19 cellular contexts compared by ENCODE assay signal in genomic region chr10:121833387-121833786, GRCh38.
"Had no signal": no experiment of that assay in that cellular context is flagged by ENCODE, and none has a peak within 500 bp of the region (broad histone marks: within the 10 kb centered on the region; RNA-seq: fewer than 3 reads in every experiment).

No MANE protein-coding gene starts in this region.

- H3K27me3 ChIP-seq: adrenal gland, body of pancreas had no signal

- H3K4me1 Mint-ChIP-seq: central memory CD8-positive, alpha-beta T cell; T-cell had no signal

- DNase-seq: activated CD4-positive, alpha-beta T cell treated with anti-CD3 and anti-CD28 coated beads for 4 hours; activated CD8-positive, alpha-beta memory T cell treated with anti-CD3 and anti-CD28 coated beads, Interleukin-2, amount 50 U/mL, for 4 hours; activated CD8-positive, alpha-beta T cell treated with anti-CD3 and anti-CD28 coated beads for 36 hours; activated naive CD4-positive, alpha-beta T cell treated with anti-CD3 and anti-CD28 coated beads, Interleukin-2, amount 50 U/mL, for 16 hours; activated naive CD8-positive, alpha-beta T cell treated with anti-CD3 and anti-CD28 coated beads, Interleukin-2, amount 10 ng/mL, durations not matched to agents 7 days and 5 days; adrenal gland; aorta; body of pancreas; NCI-H1105 treated with DMSO at 0.1 percent for 48 hours; NCI-H1436 treated with DMSO at 0.1 percent for 48 hours; NCI-H187; NCI-H2081; NCI-H446; PC-9; T-cell; WERI-Rb-1 had no signal

- H3K4me3 ChIP-seq: adrenal gland, body of pancreas, PC-9, SK-N-MC had no signal

- H2AFZ ChIP-seq: PC-9 had no signal

- H3K4me3 Mint-ChIP-seq: activated CD8-positive, alpha-beta T cell treated with anti-CD3 and anti-CD28 coated beads for 36 hours; activated naive CD8-positive, alpha-beta T cell treated with anti-CD3 and anti-CD28 coated beads, Interleukin-2, amount 10 ng/mL, durations not matched to agents 7 days and 5 days; central memory CD8-positive, alpha-beta T cell; T-cell had no signal

- H3K27ac Mint-ChIP-seq: activated CD8-positive, alpha-beta T cell treated with anti-CD3 and anti-CD28 coated beads for 36 hours; activated naive CD8-positive, alpha-beta T cell treated with anti-CD3 and anti-CD28 coated beads, Interleukin-2, amount 10 ng/mL, durations not matched to agents 7 days and 5 days; T-cell had no signal

- H3K9me3 Mint-ChIP-seq: activated CD8-positive, alpha-beta T cell treated with anti-CD3 and anti-CD28 coated beads for 36 hours; activated naive CD8-positive, alpha-beta T cell treated with anti-CD3 and anti-CD28 coated beads, Interleukin-2, amount 10 ng/mL, durations not matched to agents 7 days and 5 days; central memory CD8-positive, alpha-beta T cell had no signal

- H3K4me2 ChIP-seq: PC-9 had no signal

- H3K4me1 ChIP-seq: adrenal gland, body of pancreas had no signal

- H3K27ac ChIP-seq: adrenal gland, body of pancreas, PC-9, SK-N-MC, WERI-Rb-1 had no signal

- H3K27me3 Mint-ChIP-seq: activated CD8-positive, alpha-beta T cell treated with anti-CD3 and anti-CD28 coated beads for 36 hours; activated naive CD8-positive, alpha-beta T cell treated with anti-CD3 and anti-CD28 coated beads, Interleukin-2, amount 10 ng/mL, durations not matched to agents 7 days and 5 days; central memory CD8-positive, alpha-beta T cell; T-cell had no signal

- H3K36me3 ChIP-seq: adrenal gland had no signal

- ATAC-seq: activated CD4-positive, CD25-positive, alpha-beta regulatory T cell treated with anti-CD3 and anti-CD28 coated beads, Interleukin-2, amount 50 U/mL, for 24 hours; activated CD8-positive, alpha-beta T cell treated with anti-CD3 and anti-CD28 coated beads for 36 hours; body of pancreas; T-cell had no signal

- H3K9me3 ChIP-seq: adrenal gland, body of pancreas had no signal
